In genomic region chr3:16399473-16399872, GRCh38 we compare ENCODE assay signal across 8 cellular contexts.
DNase-seq lines count a peak whose midpoint lies in the region; ATAC-seq and TF ChIP-seq lines count a peak whose summit lies in the region.

No MANE protein-coding gene starts in this region.

- H3K9me3 ChIP-seq in cardiac muscle cell (ENCODE audit: low read depth): no peaks in the 10 kb centered on the region

- H3K4me1 Mint-ChIP-seq in stimulated activated naive CD8-positive, alpha-beta T cell treated with anti-CD3 and anti-CD28 coated beads, Interleukin-15, amount 100 ng/mL, for 72 hours: peaks cover 45% of the 10 kb centered on the region

- no peaks in the 10 kb centered on the region for H3K27me3 Mint-ChIP-seq in stimulated activated naive CD8-positive, alpha-beta T cell treated with anti-CD3 and anti-CD28 coated beads, Interleukin-15, amount 100 ng/mL, for 72 hours

- DNase-seq in AG08396 (ENCODE audit: low spot score) (peak; percentile 59), cardiac muscle cell (ENCODE audit: low read depth in 1 of 2, low spot score in 1 of 2) (peak; percentile 50 to 88), NCI-H1092 treated with DMSO at 0.1 percent for 48 hours (lab: John Stamatoyannopoulos, UW) (no peak), left colon (no peak)
- no peak for DNase-seq in stimulated activated naive CD8-positive, alpha-beta T cell treated with anti-CD3 and anti-CD28 coated beads, Interleukin-15, amount 100 ng/mL, for 72 hours
- DNase-seq in stimulated activated CD8-positive, alpha-beta memory T cell treated with anti-CD3 and anti-CD28 coated beads, Interleukin-4, amount 100 ng/mL, for 48 hours: no peak

- peaks cover 41% of the 10 kb centered on the region for H3K4me1 ChIP-seq in cardiac muscle cell (ENCODE audit: low read depth)

- H3K4me3 Mint-ChIP-seq in stimulated activated naive CD8-positive, alpha-beta T cell treated with anti-CD3 and anti-CD28 coated beads, Interleukin-15, amount 100 ng/mL, for 72 hours: no peak overlapping the region

- no peaks in the 10 kb centered on the region for H3K9me3 Mint-ChIP-seq in stimulated activated naive CD8-positive, alpha-beta T cell treated with anti-CD3 and anti-CD28 coated beads, Interleukin-15, amount 100 ng/mL, for 72 hours

- intact Hi-C loops in left colon (cut with DNase I, micrococcal nuclease): no loop called here

- H3K27ac Mint-ChIP-seq in stimulated activated naive CD8-positive, alpha-beta T cell treated with anti-CD3 and anti-CD28 coated beads, Interleukin-15, amount 100 ng/mL, for 72 hours: peak overlapping the region; percentile 40 to 77

- ATAC-seq in GM21360 (IDR thresholded peaks at IDR 0.05; ENCODE audit: unreplicated experiment): peak; percentile 47
- ATAC-seq in SK-N-SH treated with all-trans-retinoic acid at 6 μM for 48 hours: peak; percentile 97
- ATAC-seq in stimulated activated naive CD8-positive, alpha-beta T cell treated with anti-CD3 and anti-CD28 coated beads, Interleukin-15, amount 100 ng/mL, for 72 hours: no peak
- ATAC-seq in left colon: no peak

- H3K27me3 ChIP-seq in cardiac muscle cell: no peaks in the 10 kb centered on the region

- H3K4me3 ChIP-seq in cardiac muscle cell: no peak overlapping the region

- peak; percentile 49 for TF ChIP-seq CTCF in cardiac muscle cell (IDR thresholded peaks at IDR 0.05; ENCODE audit: low read depth, low read length)

- no peaks in the 10 kb centered on the region for H3K36me3 ChIP-seq in cardiac muscle cell

- peak overlapping the region; percentile 86 for H3K27ac ChIP-seq in cardiac muscle cell

TF ChIP-seq in SK-N-SH treated with all-trans-retinoic acid at 6 μM for 48 hours, 23 proteins besides CTCF, POLR2A, EP300 and RAD21:
- TF ChIP-seq ESRRG (CRISPR knock-in tag; IDR thresholded peaks at IDR 0.05): no peak
- no peak for TF ChIP-seq POU6F1 (CRISPR knock-in tag; IDR thresholded peaks at IDR 0.05; ENCODE audit: borderline replicate concordance, low read depth)
- TF ChIP-seq BACH2 (CRISPR knock-in tag; IDR thresholded peaks at IDR 0.05; ENCODE audit: borderline replicate concordance): no peak
- TF ChIP-seq SNAI2 (CRISPR knock-in tag; IDR thresholded peaks at IDR 0.05): no peak
- TF ChIP-seq, protein P1, sequence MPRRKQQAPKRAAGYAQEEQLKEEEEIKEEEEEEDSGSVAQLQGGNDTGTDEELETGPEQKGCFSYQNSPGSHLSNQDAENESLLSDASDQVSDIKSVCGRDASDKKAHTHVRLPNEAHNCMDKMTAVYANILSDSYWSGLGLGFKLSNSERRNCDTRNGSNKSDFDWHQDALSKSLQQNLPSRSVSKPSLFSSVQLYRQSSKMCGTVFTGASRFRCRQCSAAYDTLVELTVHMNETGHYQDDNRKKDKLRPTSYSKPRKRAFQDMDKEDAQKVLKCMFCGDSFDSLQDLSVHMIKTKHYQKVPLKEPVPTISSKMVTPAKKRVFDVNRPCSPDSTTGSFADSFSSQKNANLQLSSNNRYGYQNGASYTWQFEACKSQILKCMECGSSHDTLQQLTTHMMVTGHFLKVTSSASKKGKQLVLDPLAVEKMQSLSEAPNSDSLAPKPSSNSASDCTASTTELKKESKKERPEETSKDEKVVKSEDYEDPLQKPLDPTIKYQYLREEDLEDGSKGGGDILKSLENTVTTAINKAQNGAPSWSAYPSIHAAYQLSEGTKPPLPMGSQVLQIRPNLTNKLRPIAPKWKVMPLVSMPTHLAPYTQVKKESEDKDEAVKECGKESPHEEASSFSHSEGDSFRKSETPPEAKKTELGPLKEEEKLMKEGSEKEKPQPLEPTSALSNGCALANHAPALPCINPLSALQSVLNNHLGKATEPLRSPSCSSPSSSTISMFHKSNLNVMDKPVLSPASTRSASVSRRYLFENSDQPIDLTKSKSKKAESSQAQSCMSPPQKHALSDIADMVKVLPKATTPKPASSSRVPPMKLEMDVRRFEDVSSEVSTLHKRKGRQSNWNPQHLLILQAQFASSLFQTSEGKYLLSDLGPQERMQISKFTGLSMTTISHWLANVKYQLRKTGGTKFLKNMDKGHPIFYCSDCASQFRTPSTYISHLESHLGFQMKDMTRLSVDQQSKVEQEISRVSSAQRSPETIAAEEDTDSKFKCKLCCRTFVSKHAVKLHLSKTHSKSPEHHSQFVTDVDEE (CRISPR knock-in tag; IDR thresholded peaks at IDR 0.05): no peak
- TF ChIP-seq CREB5 (CRISPR knock-in tag; IDR thresholded peaks at IDR 0.05; ENCODE audit: low read depth): no peak
- TF ChIP-seq OSR1 (CRISPR knock-in tag; IDR thresholded peaks at IDR 0.05): no peak
- TF ChIP-seq, protein P2, sequence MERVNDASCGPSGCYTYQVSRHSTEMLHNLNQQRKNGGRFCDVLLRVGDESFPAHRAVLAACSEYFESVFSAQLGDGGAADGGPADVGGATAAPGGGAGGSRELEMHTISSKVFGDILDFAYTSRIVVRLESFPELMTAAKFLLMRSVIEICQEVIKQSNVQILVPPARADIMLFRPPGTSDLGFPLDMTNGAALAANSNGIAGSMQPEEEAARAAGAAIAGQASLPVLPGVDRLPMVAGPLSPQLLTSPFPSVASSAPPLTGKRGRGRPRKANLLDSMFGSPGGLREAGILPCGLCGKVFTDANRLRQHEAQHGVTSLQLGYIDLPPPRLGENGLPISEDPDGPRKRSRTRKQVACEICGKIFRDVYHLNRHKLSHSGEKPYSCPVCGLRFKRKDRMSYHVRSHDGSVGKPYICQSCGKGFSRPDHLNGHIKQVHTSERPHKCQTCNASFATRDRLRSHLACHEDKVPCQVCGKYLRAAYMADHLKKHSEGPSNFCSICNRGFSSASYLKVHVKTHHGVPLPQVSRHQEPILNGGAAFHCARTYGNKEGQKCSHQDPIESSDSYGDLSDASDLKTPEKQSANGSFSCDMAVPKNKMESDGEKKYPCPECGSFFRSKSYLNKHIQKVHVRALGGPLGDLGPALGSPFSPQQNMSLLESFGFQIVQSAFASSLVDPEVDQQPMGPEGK (CRISPR knock-in tag; IDR thresholded peaks at IDR 0.05; ENCODE audit: borderline replicate concordance): no peak
- no peak for TF ChIP-seq ISL1 (CRISPR knock-in tag; IDR thresholded peaks at IDR 0.05)
- TF ChIP-seq ZFP3 (CRISPR knock-in tag; IDR thresholded peaks at IDR 0.05): no peak
- TF ChIP-seq CSDC2 (CRISPR knock-in tag; IDR thresholded peaks at IDR 0.05): no peak
- TF ChIP-seq PPARA (CRISPR knock-in tag; IDR thresholded peaks at IDR 0.05; ENCODE audit: borderline replicate concordance): no peak
- no peak for TF ChIP-seq ARNTL (CRISPR knock-in tag; IDR thresholded peaks at IDR 0.05; ENCODE audit: borderline replicate concordance, low read depth)
- no peak for TF ChIP-seq GLIS3 (CRISPR knock-in tag; IDR thresholded peaks at IDR 0.05)
- no peak for TF ChIP-seq ZC3H10 (CRISPR knock-in tag; IDR thresholded peaks at IDR 0.05)
- TF ChIP-seq TOX (CRISPR knock-in tag; IDR thresholded peaks at IDR 0.05; ENCODE audit: borderline replicate concordance): no peak

Comparison
In these comparisons a context has a peak if more than half of its experiments do, and no peak if none do; other contexts are left out.
1. DNase-seq: peak in AG08396 (single experiment) and cardiac muscle cell (2 of 2); none in stimulated activated naive CD8-positive, alpha-beta T cell treated with anti-CD3 and anti-CD28 coated beads, Interleukin-15, amount 100 ng/mL, for 72 hours (0 of 2), stimulated activated CD8-positive, alpha-beta memory T cell treated with anti-CD3 and anti-CD28 coated beads, Interleukin-4, amount 100 ng/mL, for 48 hours (single experiment), NCI-H1092 treated with DMSO at 0.1 percent for 48 hours (single experiment) and left colon (0 of 2).
2. ATAC-seq: peak in GM21360 (single experiment) and SK-N-SH treated with all-trans-retinoic acid at 6 μM for 48 hours (single experiment); none in stimulated activated naive CD8-positive, alpha-beta T cell treated with anti-CD3 and anti-CD28 coated beads, Interleukin-15, amount 100 ng/mL, for 72 hours (single experiment) and left colon (single experiment).